Comparison of ENCODE assay signal across 8 cellular contexts in genomic region chr6:118705799-118706481, GRCh38. TPM values are rescaled to one million over a fixed set of nuclear protein-coding genes. Genes with fewer than 3 reads are reported as not detected.
DNase-seq lines count a peak whose midpoint lies in the region; ATAC-seq and FAIRE-seq lines count a peak whose summit lies in the region.

No MANE protein-coding gene starts in this region.

- POLR2A ChIA-PET in activated naive CD8-positive, alpha-beta T cell treated with anti-CD3 and anti-CD28 coated beads, Interleukin-2, amount 10 ng/mL, durations not matched to agents 7 days and 5 days (lab: Charles Lee), result interaction anchor here (0.5 to 1.2 kb wide), 4 partner anchors 21 to 55 kb away, joined by 4 to 9 read pairs (median 5); partner anchors contain the start of gene CEP85L

- ATAC-seq in GM21367 (IDR thresholded peaks at IDR 0.05; ENCODE audit: unreplicated experiment), result peak; percentile 25
- ATAC-seq in HG03575 (IDR thresholded peaks at IDR 0.05; ENCODE audit: extremely low read depth, insufficient number of reproducible peaks, low FRiP score, unreplicated experiment), result peak; percentile 30
- ATAC-seq in activated naive CD8-positive, alpha-beta T cell treated with anti-CD3 and anti-CD28 coated beads, Interleukin-2, amount 10 ng/mL, durations not matched to agents 7 days and 5 days (ENCODE audit: low read depth), result peak; percentile 6

- in situ Hi-C loops in G401 (cut with HindIII; ENCODE audit: low sequenced_read_pairs), result no loop called here

- FAIRE-seq in urothelium cell line (lab: Jason Lieb, UNC), result no peak

- H3K9me3 Mint-ChIP-seq in activated naive CD8-positive, alpha-beta T cell treated with anti-CD3 and anti-CD28 coated beads, Interleukin-2, amount 10 ng/mL, durations not matched to agents 7 days and 5 days, result no peaks in the 10 kb centered on the region

- H3K27ac Mint-ChIP-seq in activated naive CD8-positive, alpha-beta T cell treated with anti-CD3 and anti-CD28 coated beads, Interleukin-2, amount 10 ng/mL, durations not matched to agents 7 days and 5 days, result peak overlapping the region; percentile 87

- DNase-seq in G401 (ENCODE audit: low spot score), result peak; percentile 73
- DNase-seq in activated naive CD8-positive, alpha-beta T cell treated with anti-CD3 and anti-CD28 coated beads, Interleukin-2, amount 10 ng/mL, durations not matched to agents 7 days and 5 days, result no peak
- peak; percentile 82 for DNase-seq in kidney glomerular epithelial cell (lab: John Stamatoyannopoulos, UW)
- peak; percentile 23 for DNase-seq in urothelium cell line (ENCODE audit: low spot score)
- DNase-seq in cortex of kidney (lab: John Stamatoyannopoulos, UW), result no peak
- no peak for DNase-seq in NCI-H524 treated with DMSO at 0.1 percent for 48 hours (lab: John Stamatoyannopoulos, UW)

- peak overlapping the region; percentile 93 for H3K4me3 Mint-ChIP-seq in activated naive CD8-positive, alpha-beta T cell treated with anti-CD3 and anti-CD28 coated beads, Interleukin-2, amount 10 ng/mL, durations not matched to agents 7 days and 5 days

- H3K4me1 Mint-ChIP-seq in activated naive CD8-positive, alpha-beta T cell treated with anti-CD3 and anti-CD28 coated beads, Interleukin-2, amount 10 ng/mL, durations not matched to agents 7 days and 5 days, result peaks cover 47% of the 10 kb centered on the region

- no peaks in the 10 kb centered on the region for H3K27me3 Mint-ChIP-seq in activated naive CD8-positive, alpha-beta T cell treated with anti-CD3 and anti-CD28 coated beads, Interleukin-2, amount 10 ng/mL, durations not matched to agents 7 days and 5 days

- peaks cover 37% of the 10 kb centered on the region for H3K36me3 Mint-ChIP-seq in activated naive CD8-positive, alpha-beta T cell treated with anti-CD3 and anti-CD28 coated beads, Interleukin-2, amount 10 ng/mL, durations not matched to agents 7 days and 5 days

RNA-seq across cellular contexts. Expression of gene CEP85L, which starts 54.5 kb away (rescaled TPM):
- total RNA-seq in G401 (2014; rRNA removed; shearing (Covaris generic)), result 0.88 and 0.92 TPM in 2 replicates
- 10 to 100 TPM; 48.9 to 53.1 TPM for total RNA-seq in activated naive CD8-positive, alpha-beta T cell treated with anti-CD3 and anti-CD28 coated beads, Interleukin-2, amount 10 ng/mL, durations not matched to agents 7 days and 5 days

Comparison
In these comparisons a context has a peak if more than half of its experiments do, and no peak if none do; other contexts are left out.
1. DNase-seq: peak in G401 (single experiment), kidney glomerular epithelial cell (single experiment) and urothelium cell line (single experiment); none in activated naive CD8-positive, alpha-beta T cell treated with anti-CD3 and anti-CD28 coated beads, Interleukin-2, amount 10 ng/mL, durations not matched to agents 7 days and 5 days (single experiment), cortex of kidney (single experiment) and NCI-H524 treated with DMSO at 0.1 percent for 48 hours (single experiment).
2. RNA of gene CEP85L, which starts 54.5 kb away (total RNA-seq): 48.9 to 53.1 TPM in activated naive CD8-positive, alpha-beta T cell treated with anti-CD3 and anti-CD28 coated beads, Interleukin-2, amount 10 ng/mL, durations not matched to agents 7 days and 5 days; 0.88 to 0.92 TPM in G401; every median in the first group is over 10 times any median in the second.
3. Peak in every context shown above with its lines, with median percentiles within 50 percentile points of each other: ATAC-seq.